In genomic region chr7:148434887-148435286, GRCh38 we compare ENCODE assay signal across 26 cellular contexts.
"Had no signal": no experiment of that assay in that cellular context is flagged by ENCODE, and none has a peak within 500 bp of the region (broad histone marks: within the 10 kb centered on the region; RNA-seq: fewer than 3 reads in every experiment).

No MANE protein-coding gene starts in this region.

- DNase-seq: activated CD4-positive, alpha-beta memory T cell treated with anti-CD3 and anti-CD28 coated beads for 36 hours; activated CD4-positive, alpha-beta T cell treated with anti-CD3 and anti-CD28 coated beads, Interleukin-2, amount 10 ng/mL, durations not matched to agents 24 days and 14 days; activated CD4-positive, CD25-positive, alpha-beta regulatory T cell treated with anti-CD3 and anti-CD28 coated beads, Interleukin-2, amount 50 U/mL, for 72 hours; activated CD8-positive, alpha-beta memory T cell treated with anti-CD3 and anti-CD28 coated beads, Interleukin-2, amount 50 U/mL, for 4 hours; activated effector memory CD4-positive, alpha-beta T cell treated with anti-CD3 and anti-CD28 coated beads, Interleukin-2, amount 50 U/mL, for 16 hours; activated naive CD4-positive, alpha-beta T cell treated with anti-CD3 and anti-CD28 coated beads for 36 hours; activated naive CD8-positive, alpha-beta T cell treated with anti-CD3 and anti-CD28 coated beads for 36 hours; activated T-cell treated with anti-CD3 and anti-CD28 coated beads, Interleukin-2, amount 50 U/mL, for 1 hour; cerebellar nuclear complex; colonic mucosa; dorsolateral prefrontal cortex; effector memory CD4-positive, alpha-beta T cell; islet precursor cell; left ventricle myocardium inferior; mucosa of descending colon; nucleus accumbens; pancreas; spleen; stimulated activated CD4-positive, alpha-beta T cell treated with anti-CD3 and anti-CD28 coated beads, Interleukin-2, amount 100 ng/mL, for 48 hours; stimulated activated naive CD8-positive, alpha-beta T cell treated with anti-CD3 and anti-CD28 coated beads, Interleukin-15, Interleukin-2, amounts not matched to agents 100 U/mL and 50 U/mL, for 24 hours; testis; transverse colon had no signal

- H3K36me3 Mint-ChIP-seq: activated CD4-positive, alpha-beta memory T cell treated with anti-CD3 and anti-CD28 coated beads for 36 hours; activated naive CD8-positive, alpha-beta T cell treated with anti-CD3 and anti-CD28 coated beads for 36 hours; brain had no signal

- H3K4me3 Mint-ChIP-seq: activated CD4-positive, alpha-beta memory T cell treated with anti-CD3 and anti-CD28 coated beads for 36 hours; activated CD4-positive, alpha-beta T cell treated with anti-CD3 and anti-CD28 coated beads, Interleukin-2, amount 10 ng/mL, durations not matched to agents 24 days and 14 days; activated naive CD4-positive, alpha-beta T cell treated with anti-CD3 and anti-CD28 coated beads for 36 hours; activated naive CD8-positive, alpha-beta T cell treated with anti-CD3 and anti-CD28 coated beads for 36 hours; activated T-helper 1 cell treated with anti-CD3 and anti-CD28 coated beads, Interleukin-12 subunit alpha, Interleukin-12 subunit beta, Interleukin-2, Interleukin-4 antibody, amounts not matched to agents 30 ng/mL and 10 ng/mL and 1 ng/mL, durations not matched to agents 14 hours and 24 hours and 36 hours; brain; neural crest cell; T-helper 2 cell treated with Interferon-gamma antibody and Interleukin-4, amounts not matched to agents 5 μg/mL and 100 μg/mL, for 36 hours had no signal

- H3K4me1 Mint-ChIP-seq: activated CD4-positive, alpha-beta T cell treated with anti-CD3 and anti-CD28 coated beads, Interleukin-2, amount 10 ng/mL, durations not matched to agents 24 days and 14 days; activated naive CD8-positive, alpha-beta T cell treated with anti-CD3 and anti-CD28 coated beads for 36 hours; neural crest cell had no signal

- ATAC-seq: pancreas; stimulated activated naive CD8-positive, alpha-beta T cell treated with anti-CD3 and anti-CD28 coated beads, Interleukin-15, Interleukin-2, amounts not matched to agents 100 U/mL and 50 U/mL, for 24 hours had no signal

- H3K9me3 Mint-ChIP-seq: activated CD4-positive, alpha-beta T cell treated with anti-CD3 and anti-CD28 coated beads, Interleukin-2, amount 10 ng/mL, durations not matched to agents 24 days and 14 days; activated naive CD8-positive, alpha-beta T cell treated with anti-CD3 and anti-CD28 coated beads for 36 hours; T-helper 2 cell treated with Interferon-gamma antibody and Interleukin-4, amounts not matched to agents 5 μg/mL and 100 μg/mL, for 36 hours had no signal

- H3K27ac Mint-ChIP-seq: activated CD4-positive, alpha-beta memory T cell treated with anti-CD3 and anti-CD28 coated beads for 36 hours; activated CD4-positive, alpha-beta T cell treated with anti-CD3 and anti-CD28 coated beads, Interleukin-2, amount 10 ng/mL, durations not matched to agents 24 days and 14 days; activated naive CD4-positive, alpha-beta T cell treated with anti-CD3 and anti-CD28 coated beads for 36 hours; activated naive CD8-positive, alpha-beta T cell treated with anti-CD3 and anti-CD28 coated beads for 36 hours; activated T-helper 1 cell treated with anti-CD3 and anti-CD28 coated beads, Interleukin-12 subunit alpha, Interleukin-12 subunit beta, Interleukin-2, Interleukin-4 antibody, amounts not matched to agents 30 ng/mL and 10 ng/mL and 1 ng/mL, durations not matched to agents 14 hours and 24 hours and 36 hours; T-helper 2 cell treated with Interferon-gamma antibody and Interleukin-4, amounts not matched to agents 5 μg/mL and 100 μg/mL, for 36 hours had no signal

- H3K27me3 Mint-ChIP-seq: activated naive CD8-positive, alpha-beta T cell treated with anti-CD3 and anti-CD28 coated beads for 36 hours had no signal
